In the genomic region with DNA sequence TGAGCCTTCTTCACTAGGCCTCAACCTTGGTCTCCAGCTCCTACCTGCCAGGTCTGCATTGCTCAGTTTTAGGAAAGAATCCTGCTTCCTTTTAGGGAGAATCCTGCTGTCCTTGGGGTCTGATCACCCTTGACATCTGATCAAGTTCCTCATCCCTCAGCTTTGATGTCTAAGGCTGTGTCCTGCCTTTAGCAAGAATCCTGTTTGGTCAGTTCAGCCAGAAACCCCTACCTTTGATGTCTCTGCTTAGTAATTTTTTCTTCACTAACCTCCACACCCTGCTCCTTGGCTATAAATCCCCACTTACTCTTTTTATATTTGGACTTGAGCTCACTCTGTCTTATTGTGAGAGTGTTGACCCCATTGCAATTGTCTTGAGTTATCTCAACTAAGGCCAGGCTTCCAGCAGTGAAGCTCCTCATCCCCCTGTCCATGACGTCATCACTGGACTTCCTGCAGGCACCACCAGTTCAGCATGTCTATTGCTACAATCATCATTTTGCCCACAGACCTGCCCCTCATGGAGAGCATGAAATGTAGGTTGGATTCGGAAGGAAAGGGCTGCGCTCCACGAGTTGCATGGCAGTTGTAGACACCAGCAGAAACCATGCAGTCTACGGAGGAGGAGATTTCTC, we compare ENCODE assay signal across 18 cellular contexts. TPM values are rescaled to one million over a fixed set of nuclear protein-coding genes. Genes with fewer than 3 reads are reported as not detected.
DNase-seq lines count a peak whose midpoint lies in the region; ATAC-seq and TF ChIP-seq lines count a peak whose summit lies in the region.
"Had no signal": no experiment of that assay in that cellular context is flagged by ENCODE, and none has a peak within 500 bp of the region (broad histone marks: within the 10 kb centered on the region; RNA-seq: fewer than 3 reads in every experiment).

No MANE protein-coding gene starts in this region.

- no peaks in the 10 kb centered on the region for H3K79me2 ChIP-seq in PC-9 (ENCODE audit: low read depth)

- H3K27ac ChIP-seq in PC-9 (peak overlapping the region; percentile 76), endodermal cell (ENCODE audit: low read depth, low read length) (no peak overlapping the region), Peyer's patch (no peak overlapping the region), heart right ventricle (no peak overlapping the region)
- H3K27ac ChIP-seq: A549 had no signal

- H3K9me3 Mint-ChIP-seq in endodermal cell (no peaks in the 10 kb centered on the region), progenitor cell of endocrine pancreas (ENCODE audit: low read depth) (no peaks in the 10 kb centered on the region)

- H3K36me3 Mint-ChIP-seq in endodermal cell (ENCODE audit: low read depth): no peaks in the 10 kb centered on the region
- H3K36me3 Mint-ChIP-seq in progenitor cell of endocrine pancreas (ENCODE audit: insufficient read depth): no peaks in the 10 kb centered on the region

- no peaks in the 10 kb centered on the region for H3K9me3 ChIP-seq in PC-9 (ENCODE audit: insufficient read depth, low read depth)
- H3K9me3 ChIP-seq in endodermal cell (ENCODE audit: control insufficient read depth, low read length): no peaks in the 10 kb centered on the region
- H3K9me3 ChIP-seq in Peyer's patch: no peaks in the 10 kb centered on the region
- no peaks in the 10 kb centered on the region for H3K9me3 ChIP-seq in heart right ventricle
- H3K9me3 ChIP-seq: A549, BE2C had no signal

- peak overlapping the region; percentile 7 for H3K27ac Mint-ChIP-seq in endodermal cell
- peak overlapping the region; percentile 49 for H3K27ac Mint-ChIP-seq in progenitor cell of endocrine pancreas

- BruUV-seq in PC-9 (replicated peaks; lab: Mats Ljungman, UMichigan): no TSS peak

- TF ChIP-seq POLR2A in Peyer's patch (IDR thresholded peaks at IDR 0.05): no peak

- H3K4me3 Mint-ChIP-seq in endodermal cell: no peak overlapping the region
- H3K4me3 Mint-ChIP-seq in progenitor cell of endocrine pancreas (ENCODE audit: low read depth): no peak overlapping the region

- no peak for TF ChIP-seq CTCF in PC-9 (conservative IDR thresholded peaks at IDR 0.05)
- TF ChIP-seq CTCF in endodermal cell (conservative IDR thresholded peaks at IDR 0.05): no peak
- no peak for TF ChIP-seq CTCF in progenitor cell of endocrine pancreas (IDR thresholded peaks at IDR 0.05; ENCODE audit: unreplicated experiment)
- TF ChIP-seq CTCF in Peyer's patch (IDR thresholded peaks at IDR 0.05): no peak
- no peak for TF ChIP-seq CTCF in heart right ventricle (IDR thresholded peaks at IDR 0.05)

- intact Hi-C loops in PC-9 (cut with micrococcal nuclease; ENCODE audit: unreplicated experiment) (loop anchor here (2.0 to 5.0 kb wide), 2 partner anchors 85 to 213 kb away; no protein-coding TSS in a partner anchor), heart right ventricle (cut with DNase I) (no loop called here)

- no peak for ATAC-seq in heart right ventricle
- no peak for ATAC-seq in HG03097 (IDR thresholded peaks at IDR 0.05; ENCODE audit: low FRiP score, unreplicated experiment)
- ATAC-seq: A549, HCT116 had no signal

- no peaks in the 10 kb centered on the region for H3K27me3 ChIP-seq in PC-9 (ENCODE audit: insufficient read depth, low read depth)
- H3K27me3 ChIP-seq in endodermal cell (ENCODE audit: control insufficient read depth, insufficient read depth, low read length, poor library complexity, severe bottlenecking): no peaks in the 10 kb centered on the region
- no peaks in the 10 kb centered on the region for H3K27me3 ChIP-seq in Peyer's patch
- peaks cover 0 to 22% (median 3%) of the 10 kb centered on the region in 7 donors for H3K27me3 ChIP-seq in heart right ventricle
- H3K27me3 ChIP-seq: BE2C had no signal

- POLR2A ChIA-PET in PC-9 (lab: Charles Lee; ENCODE audit: unreplicated experiment): no interaction called here

- DNase-seq in ELR (ENCODE audit: low read depth) (peak; percentile 1), PC-9 (peak; percentile 34 to 80), endodermal cell (no peak), progenitor cell of endocrine pancreas (ENCODE audit: low spot score, unreplicated experiment) (no peak), Peyer's patch (no peak), heart right ventricle (no peak), NK-92 (lab: John Stamatoyannopoulos, UW; ENCODE audit: unreplicated experiment) (no peak)
- DNase-seq: BE2C, Calu3, DMS 273 treated with DMSO at 0.1 percent for 48 hours had no signal

- H3K36me3 ChIP-seq in PC-9 (ENCODE audit: low read depth) (no peaks in the 10 kb centered on the region), endodermal cell (ENCODE audit: control insufficient read depth, insufficient read depth, low read length) (no peaks in the 10 kb centered on the region), Peyer's patch (no peaks in the 10 kb centered on the region), heart right ventricle (no peaks in the 10 kb centered on the region)
- H3K36me3 ChIP-seq: BE2C had no signal

- H3K27me3 Mint-ChIP-seq in endodermal cell (ENCODE audit: insufficient read depth) (no peaks in the 10 kb centered on the region), progenitor cell of endocrine pancreas (peaks cover 3% of the 10 kb centered on the region)

- H3K4me3 ChIP-seq in PC-9 (no peak overlapping the region), endodermal cell (ENCODE audit: low read length) (no peak overlapping the region), Peyer's patch (no peak overlapping the region), heart right ventricle (no peak overlapping the region)
- H3K4me3 ChIP-seq: A549 had no signal

- CTCF ChIA-PET in PC-9 (lab: Charles Lee): interaction anchor here (0.6 kb wide), 1 partner anchor 220 kb away, joined by 3 read pairs; no protein-coding TSS in a partner anchor

- H3K4me1 ChIP-seq in PC-9 (replicated peaks; ENCODE audit: insufficient read depth) (peaks cover 67% of the 10 kb centered on the region), endodermal cell (ENCODE audit: control insufficient read depth, insufficient read depth, low read length) (peaks cover 9% of the 10 kb centered on the region), Peyer's patch (no peaks in the 10 kb centered on the region), heart right ventricle (no peaks in the 10 kb centered on the region)
- H3K4me1 ChIP-seq: A549, BE2C had no signal

- peak overlapping the region; percentile 66 for H3K4me2 ChIP-seq in PC-9
- H3K4me2 ChIP-seq: A549 had no signal

- H3K9ac ChIP-seq in endodermal cell (ENCODE audit: extremely low read depth, low read length, poor library complexity, severe bottlenecking): no peak overlapping the region

- peaks cover 18% of the 10 kb centered on the region for H3K4me1 Mint-ChIP-seq in endodermal cell
- H3K4me1 Mint-ChIP-seq in progenitor cell of endocrine pancreas (ENCODE audit: low read depth): peaks cover 5% of the 10 kb centered on the region

- H3K9me2 ChIP-seq in PC-9 (ENCODE audit: insufficient read depth): no peaks in the 10 kb centered on the region

- H2AFZ ChIP-seq in PC-9: peak overlapping the region; percentile 66; the same call in 1 of the 2 replicates

- no peaks in the 10 kb centered on the region for H4K20me1 ChIP-seq in PC-9 (ENCODE audit: insufficient read depth)

- 89 to 92% methylated on average over 4 to 5 of the region's 5 CpGs for WGBS in endodermal cell (ENCODE audit: insufficient coverage in 1 of 2, insufficient read length in 1 of 2), 2 experiments
- WGBS in heart right ventricle, 2 donors: 78 to 79% methylated on average over 5 of the region's 5 CpGs

- H3F3A ChIP-seq in PC-9 (ENCODE audit: insufficient read depth, low read depth): peaks cover 29% of the 10 kb centered on the region

RNA-seq across cellular contexts. Expression of a gene that starts 4.7 kb away (rescaled TPM):
- 0.93 and 2.2 TPM in 2 replicates for total RNA-seq in PC-9 (2021)
- not detected for total RNA-seq in endodermal cell
- 0.32 TPM for polyA plus RNA-seq in endodermal cell (2013, experiment 1 of 2)
- polyA plus RNA-seq in endodermal cell (2013, experiment 2 of 2): 0.79 TPM
- total RNA-seq in progenitor cell of endocrine pancreas: not detected in 2 replicates
- total RNA-seq in Peyer's patch: not detected
- not detected for total RNA-seq in heart right ventricle
- not detected for polyA plus RNA-seq in heart right ventricle
- total RNA-seq: Calu3, Daoy, G401, H1, HT1080 had no signal
- polyA plus RNA-seq: A549, AG04450, H1 had no signal

RNA-seq across cellular contexts. Expression of a gene that starts 57.7 kb away (rescaled TPM):
- total RNA-seq in PC-9 (2021) (not detected in 2 replicates), endodermal cell (under 1 TPM in 1 of 2 donors, not detected in 1; 0.62 TPM), progenitor cell of endocrine pancreas (not detected in 2 replicates), Peyer's patch (not detected), heart right ventricle (under 1 TPM in 1 of 10 donors, not detected in 9; 0.75 TPM)
- 0.71 TPM for polyA plus RNA-seq in endodermal cell (2013, experiment 1 of 2)
- 0.46 TPM for polyA plus RNA-seq in endodermal cell (2013, experiment 2 of 2)
- not detected for polyA plus RNA-seq in heart right ventricle
- total RNA-seq: Calu3, Daoy, G401, H1, HT1080 had no signal
- polyA plus RNA-seq: A549, AG04450, H1 had no signal

Comparison
In these comparisons a context has a peak if more than half of its experiments do, and no peak if none do; other contexts are left out.
1. DNase-seq: peak in ELR (single experiment) and PC-9 (2 of 2); none in endodermal cell (single experiment), progenitor cell of endocrine pancreas (single experiment), Peyer's patch (0 of 3), heart right ventricle (0 of 2) and NK-92 (single experiment).